Comparison of ENCODE assay signal across 7 cellular contexts in the genomic region with DNA sequence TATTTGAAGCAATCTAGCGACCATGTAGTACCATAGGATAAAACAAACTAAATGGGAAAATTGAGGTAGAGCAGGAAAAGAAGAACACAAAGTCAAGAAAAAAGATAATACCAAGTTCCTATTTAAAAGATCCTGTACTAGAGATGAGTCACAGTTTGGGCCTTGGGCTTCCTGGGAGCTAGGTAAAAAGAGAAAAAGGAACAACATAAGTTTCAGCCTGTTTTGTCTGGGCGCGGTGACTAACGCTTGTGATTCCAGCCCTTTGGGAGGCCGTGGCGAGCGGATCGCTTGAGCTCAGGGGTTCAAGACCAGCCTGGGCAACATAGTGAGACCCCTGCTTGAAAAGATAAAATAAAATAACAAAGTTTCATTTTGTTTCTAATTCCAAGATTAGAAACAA. TPM values are rescaled to one million over a fixed set of nuclear protein-coding genes. Genes with fewer than 3 reads are reported as not detected.
DNase-seq lines count a peak whose midpoint lies in the region; ATAC-seq, FAIRE-seq and TF ChIP-seq lines count a peak whose summit lies in the region.

No MANE protein-coding gene starts in this region.

- H4K20me1 ChIP-seq in GM23338 (replicated peaks; ENCODE audit: insufficient read depth) (0 out of 2 replicates have a peak, but pooled peaks cover 4% of the 10 kb centered on the region), endothelial cell of umbilical vein (replicated peaks; ENCODE audit: control insufficient read depth, extremely low read depth, insufficient read depth, low read length) (no peaks in the 10 kb centered on the region)

- DNase-seq in GM23338 (ENCODE audit: low spot score) (no peak), RCC 7860 (ENCODE audit: low spot score) (peak; percentile 37), endothelial cell of umbilical vein (ENCODE audit: low read depth, low spot score) (no peak), gastrocnemius medialis (no peak), NCI-H1105 (lab: John Stamatoyannopoulos, UW) (no peak), NCI-H128 (lab: John Stamatoyannopoulos, UW; ENCODE audit: unreplicated experiment) (no peak)

- H3K9me3 Mint-ChIP-seq in GM23338: no peaks in the 10 kb centered on the region

- H3K9me3 ChIP-seq in endothelial cell of umbilical vein (replicated peaks; ENCODE audit: control insufficient read depth, insufficient read depth, low read length) (no peaks in the 10 kb centered on the region), gastrocnemius medialis (no peaks in the 10 kb centered on the region)

- intact Hi-C loops in endothelial cell of umbilical vein (cut with micrococcal nuclease) (loop anchor here (5.0 to 10.0 kb wide), 3 partner anchors 41 to 291 kb away; no protein-coding TSS in a partner anchor), gastrocnemius medialis (cut with DNase I; ENCODE audit: low total_unique reads) (loop anchor here (10.0 kb wide), 1 partner anchor 731 kb away; no protein-coding TSS in a partner anchor)

- peaks cover 25% of the 10 kb centered on the region for H3K4me1 Mint-ChIP-seq in GM23338

- H3K9me1 ChIP-seq in endothelial cell of umbilical vein (replicated peaks; ENCODE audit: control insufficient read depth, extremely low read depth, insufficient read depth, low read length): no peaks in the 10 kb centered on the region

- POLR2A ChIA-PET in endothelial cell of umbilical vein (lab: Charles Lee): no interaction called here

- H3K9me2 ChIP-seq in GM23338 (ENCODE audit: insufficient read depth): no peaks in the 10 kb centered on the region

- H2AFZ ChIP-seq in GM23338 (no peak overlapping the region), endothelial cell of umbilical vein (ENCODE audit: low read depth, low read length) (no peak overlapping the region)

- H3K9ac ChIP-seq in endothelial cell of umbilical vein (replicated peaks; ENCODE audit: extremely low read depth, insufficient read depth, low read length): no peak overlapping the region

- TF ChIP-seq CTCF in GM23338 (conservative IDR thresholded peaks at IDR 0.05; ENCODE audit: low read depth in 2 of 2) (no peak), endothelial cell of umbilical vein (IDR thresholded peaks at IDR 0.05; ENCODE audit: extremely low read depth in 1 of 2, insufficient read depth in 1 of 2, low read depth in 1 of 2, low read length in 2 of 2) (no peak), gastrocnemius medialis (IDR thresholded peaks at IDR 0.05 in 4 of 5, conservative IDR thresholded peaks at IDR 0.05 in 1 of 5) (no peak)

- H3K4me1 ChIP-seq in GM23338 (ENCODE audit: insufficient read depth) (peaks cover 29% of the 10 kb centered on the region), endothelial cell of umbilical vein (ENCODE audit: control insufficient read depth, extremely low read depth, insufficient read depth, low read length) (peaks cover 25% of the 10 kb centered on the region), gastrocnemius medialis (peaks cover 6 to 17% of the 10 kb centered on the region in 2 donors)

- H3K36me3 ChIP-seq in GM23338 (ENCODE audit: insufficient read depth) (no peaks in the 10 kb centered on the region), endothelial cell of umbilical vein (ENCODE audit: control insufficient read depth in 2 of 2, extremely low read depth in 1 of 2, insufficient read depth in 2 of 2, low read length in 2 of 2) (no peaks in the 10 kb centered on the region), gastrocnemius medialis (no peaks in the 10 kb centered on the region)

- FAIRE-seq in RCC 7860 (lab: Jason Lieb, UNC): no peak
- FAIRE-seq in endothelial cell of umbilical vein (lab: Jason Lieb, UNC): no peak

- ATAC-seq in GM23338: no peak
- no peak for ATAC-seq in gastrocnemius medialis
- no peak for ATAC-seq in HG02623 (IDR thresholded peaks at IDR 0.05; ENCODE audit: unreplicated experiment)

- H3K4me2 ChIP-seq in GM23338 (peak overlapping the region; percentile 91), endothelial cell of umbilical vein (ENCODE audit: insufficient read depth, low read length) (peak overlapping the region; percentile 95)

- H3K27me3 ChIP-seq in GM23338 (ENCODE audit: insufficient read depth): no peaks in the 10 kb centered on the region
- H3K27me3 ChIP-seq in endothelial cell of umbilical vein (ENCODE audit: control insufficient read depth in 2 of 2, insufficient read depth in 2 of 2, low read length in 2 of 2): no peaks in the 10 kb centered on the region
- H3K27me3 ChIP-seq in gastrocnemius medialis: no peaks in the 10 kb centered on the region

- H3K4me3 ChIP-seq in GM23338 (peak overlapping the region; percentile 89), endothelial cell of umbilical vein (replicated peaks in 1 of 3; ENCODE audit: insufficient read depth in 1 of 3, low read depth in 1 of 3, low read length in 3 of 3) (peak overlapping the region in 1 of 3 experiments; percentile 95), gastrocnemius medialis (peak overlapping the region in 3 of 4 donors; percentile 54 to 72 (median 60))

- H3K36me3 Mint-ChIP-seq in GM23338 (ENCODE audit: low read depth): no peaks in the 10 kb centered on the region; the same call in 2 of the 3 replicates

- H3K27ac Mint-ChIP-seq in GM23338: no peak overlapping the region

- in situ Hi-C loops in gastrocnemius medialis (cut with MboI; ENCODE audit: low sequenced_read_pairs in 4 of 4): loop anchor here in 1 of 4 donors (10.0 kb wide), 1 partner anchor 139 kb away; a partner anchor contains a TSS

- no peak overlapping the region for H3K27ac ChIP-seq in GM23338 (ENCODE audit: low read depth)
- no peak overlapping the region for H3K27ac ChIP-seq in endothelial cell of umbilical vein (ENCODE audit: insufficient read depth, low read depth, low read length)
- peak overlapping the region in 3 of 4 donors; percentile 73 to 87 (median 84) for H3K27ac ChIP-seq in gastrocnemius medialis

- TF ChIP-seq POLR2A in endothelial cell of umbilical vein (IDR thresholded peaks at IDR 0.05; ENCODE audit: low read depth, low read length) (no peak), gastrocnemius medialis (IDR thresholded peaks at IDR 0.05) (no peak)

- H3K27me3 Mint-ChIP-seq in GM23338 (ENCODE audit: insufficient read depth, low read depth, poor library complexity): peaks cover 8% of the 10 kb centered on the region

- dilution Hi-C loops in endothelial cell of umbilical vein (cut with MboI; ENCODE audit: extremely low pct_ligation_motif_present, low sequenced_read_pairs): no loop called here

- H3K79me2 ChIP-seq in GM23338 (replicated peaks; ENCODE audit: insufficient read depth) (peaks cover 29% of the 10 kb centered on the region), endothelial cell of umbilical vein (ENCODE audit: control insufficient read depth, insufficient read depth, low read length) (peaks cover 36% of the 10 kb centered on the region)

- H3F3A ChIP-seq in GM23338 (replicated peaks; ENCODE audit: low read depth): no peaks in the 10 kb centered on the region

- H3K4me3 Mint-ChIP-seq in GM23338: peak overlapping the region; percentile 92

- TSS peak; percentile 37 for BruUV-seq in endothelial cell of umbilical vein (replicated peaks; lab: Mats Ljungman, UMichigan)

- CTCF ChIA-PET in endothelial cell of umbilical vein (lab: Charles Lee): interaction anchor here (0.7 to 1.4 kb wide), 4 partner anchors 23 to 141 kb away, joined by 3 to 4 read pairs (median 4); no protein-coding TSS in a partner anchor

TF ChIP-seq in GM23338, 12 proteins besides CTCF, POLR2A, EP300 and RAD21:
- no peak for TF ChIP-seq EZH2phosphoT487 (IDR thresholded peaks at IDR 0.05; ENCODE audit: unreplicated experiment)
- no peak for TF ChIP-seq EZH2 (IDR thresholded peaks at IDR 0.05; ENCODE audit: low read depth, unreplicated experiment)
- TF ChIP-seq CREB1 (CRISPR knock-in tag; IDR thresholded peaks at IDR 0.05; ENCODE audit: low read depth): no peak
- no peak for TF ChIP-seq ZNF331 (CRISPR knock-in tag; IDR thresholded peaks at IDR 0.05; ENCODE audit: low read depth)
- TF ChIP-seq NANOG (IDR thresholded peaks at IDR 0.05; ENCODE audit: borderline replicate concordance): no peak
- TF ChIP-seq POLR2AphosphoS5 (IDR thresholded peaks at IDR 0.05; ENCODE audit: low read depth): no peak
- no peak for TF ChIP-seq STAT1 (IDR thresholded peaks at IDR 0.05; ENCODE audit: unreplicated experiment)

TF ChIP-seq in endothelial cell of umbilical vein, 7 proteins besides CTCF, POLR2A, EP300 and RAD21 (continues in another document):
- no peak for TF ChIP-seq GATA2 (IDR thresholded peaks at IDR 0.05; ENCODE audit: insufficient read depth, insufficient read length, low read depth, low read length)
- no peak for TF ChIP-seq EZH2 (IDR thresholded peaks at IDR 0.05; ENCODE audit: borderline replicate concordance, low read depth, low read length, severe bottlenecking)
- no peak for TF ChIP-seq FOS (IDR thresholded peaks at IDR 0.05; ENCODE audit: borderline replicate concordance, insufficient read depth, low read length)
- no peak for TF ChIP-seq POLR2AphosphoS5 (IDR thresholded peaks at IDR 0.05; ENCODE audit: insufficient read depth, low read depth, low read length)
- no peak for TF ChIP-seq MYC (IDR thresholded peaks at IDR 0.05; ENCODE audit: low read depth, low read length)

RNA-seq across cellular contexts. Expression of a gene that starts 14.0 kb away (rescaled TPM):
- not detected in 2 replicates for total RNA-seq in GM23338 (2014; rRNA removed; shearing (Covaris generic))
- polyA plus RNA-seq in GM23338 (2016; fragmentation: Nextera tagmentation; extraction: Ambion mirVana) (not detected in 2 replicates), endothelial cell of umbilical vein (0.33 and 0.39 TPM in 2 replicates)
- total RNA-seq in endothelial cell of umbilical vein (1.00 and 2.7 TPM in 2 replicates), gastrocnemius medialis (not detected)
- 0.86 and 1.4 TPM in 2 replicates for polyA plus RNA-seq in endothelial cell of umbilical vein (2011; cell fraction: cytosol; rRNA removed)
- polyA plus RNA-seq in endothelial cell of umbilical vein (2011; cell fraction: nucleus; rRNA removed): 0.38 and 0.91 TPM in 2 replicates
- 7.6 and 11.1 TPM in 2 replicates for polyA plus RNA-seq in endothelial cell of umbilical vein (2012)
- 0.45 TPM in 1 of 2 replicates, not detected in the other for polyA minus RNA-seq in endothelial cell of umbilical vein
- polyA minus RNA-seq in endothelial cell of umbilical vein (2011; cell fraction: cytosol; rRNA and poly(A)+ RNA removed): 4.4 TPM
- 1.3 and 2.4 TPM in 2 replicates for polyA minus RNA-seq in endothelial cell of umbilical vein (2011; cell fraction: nucleus; rRNA and poly(A)+ RNA removed)

RNA-seq across cellular contexts. Expression of a gene that starts 15.8 kb away (rescaled TPM):
- 24.5 and 26.9 TPM in 2 replicates for total RNA-seq in GM23338 (2014; rRNA removed; shearing (Covaris generic))
- 9.0 and 9.4 TPM in 2 replicates for polyA plus RNA-seq in GM23338 (2016; fragmentation: Nextera tagmentation; extraction: Ambion mirVana)
- total RNA-seq in endothelial cell of umbilical vein: 54.6 and 64.2 TPM in 2 replicates
- 23.0 and 32.2 TPM in 2 replicates for polyA plus RNA-seq in endothelial cell of umbilical vein
- polyA plus RNA-seq in endothelial cell of umbilical vein (2011; cell fraction: cytosol; rRNA removed): 35.1 and 36.5 TPM in 2 replicates
- 22.9 and 29.4 TPM in 2 replicates for polyA plus RNA-seq in endothelial cell of umbilical vein (2011; cell fraction: nucleus; rRNA removed)
- polyA plus RNA-seq in endothelial cell of umbilical vein (2012): 60.8 and 76.7 TPM in 2 replicates
- 78.6 and 84.3 TPM in 2 replicates for polyA minus RNA-seq in endothelial cell of umbilical vein
- polyA minus RNA-seq in endothelial cell of umbilical vein (2011; cell fraction: cytosol; rRNA and poly(A)+ RNA removed): 30.1 TPM
- 27.9 and 36.6 TPM in 2 replicates for polyA minus RNA-seq in endothelial cell of umbilical vein (2011; cell fraction: nucleus; rRNA and poly(A)+ RNA removed)
- 10 to 100 TPM; 10.9 to 14.0 (median 11.8) TPM for total RNA-seq in gastrocnemius medialis

Comparison
In these comparisons a context has a peak if more than half of its experiments do, and no peak if none do; other contexts are left out.
1. H3K27ac ChIP-seq: peak in gastrocnemius medialis (3 of 4); none in GM23338 (single experiment) and endothelial cell of umbilical vein (single experiment).